Comparison of ENCODE assay signal across 8 cellular contexts in genomic region chr1:77779529-77780281, GRCh38. TPM values are rescaled to one million over a fixed set of nuclear protein-coding genes. Genes with fewer than 3 reads are reported as not detected.
DNase-seq lines count a peak whose midpoint lies in the region; ATAC-seq and TF ChIP-seq lines count a peak whose summit lies in the region.

TSS of gene MIGA1 (plus strand) at chr1:77779649. CDS start at chr1:77783253, 3,604 bp downstream.

- H3K9me1 ChIP-seq in IMR-90 (ENCODE audit: insufficient read depth, low read length) = no peaks in the 10 kb centered on the region

- peak within 1 kb of the TSS; percentile 86 for H3K14ac ChIP-seq in IMR-90 (replicated peaks; ENCODE audit: low read depth, low read length)

- CTCF ChIA-PET in IMR-90 (lab: Yijun Ruan, JAX) (interaction anchor here (0.7 kb wide), 2 partner anchors 136 to 419 kb away, joined by 5 to 9 read pairs; no protein-coding TSS in a partner anchor), OCI-LY7 (lab: Charles Lee; ENCODE audit: unreplicated experiment) (interaction anchor here (0.6 to 1.5 kb wide), 3 partner anchors 9 to 80 kb away, joined by 5 to 14 read pairs (median 5); no protein-coding TSS in a partner anchor)

- H2AFZ ChIP-seq in IMR-90 (replicated peaks; ENCODE audit: low read length, poor library complexity) = peak within 1 kb of the TSS; percentile 94
- H2AFZ ChIP-seq in OCI-LY7 (ENCODE audit: low read length) = peak within 1 kb of the TSS; percentile 100

- H3K4ac ChIP-seq in IMR-90 (ENCODE audit: low read depth, low read length) = peak within 1 kb of the TSS; percentile 80

- H2AK9ac ChIP-seq in IMR-90 (replicated peaks; ENCODE audit: low read depth, low read length, poor library complexity) = peak within 1 kb of the TSS; percentile 89

- peak within 1 kb of the TSS; percentile 91 to 92 for H4K8ac ChIP-seq in IMR-90 (ENCODE audit: low read depth in 2 of 2, low read length in 2 of 2)

- TF ChIP-seq POLR2A in IMR-90 (IDR thresholded peaks at IDR 0.05; ENCODE audit: low read depth, low read length) = no peak

- H3K27ac ChIP-seq in IMR-90 (ENCODE audit: insufficient read depth, low read length) (peak within 1 kb of the TSS; percentile 28), OCI-LY7 (ENCODE audit: low read depth, low read length, poor library complexity, severe bottlenecking) (peak within 1 kb of the TSS; percentile 21), epithelial cell of prostate (peak within 1 kb of the TSS; percentile 40)

- POLR2A ChIA-PET in IMR-90 (lab: Charles Lee; ENCODE audit: unreplicated experiment) (interaction anchor here (0.7 kb wide), 2 partner anchors 109 to 243 kb away, joined by 4 to 9 read pairs; no protein-coding TSS in a partner anchor), OCI-LY7 (lab: Charles Lee) (interaction anchor here (0.6 to 1.8 kb wide), 12 partner anchors 9 to 1449 kb away, joined by 3 to 16 read pairs (median 4); partner anchors contain the start of gene DNAJB4)

- TF ChIP-seq CTCF in IMR-90 (conservative IDR thresholded peaks at IDR 0.05; ENCODE audit: low read depth, low read length) (no peak), OCI-LY7 (conservative IDR thresholded peaks at IDR 0.05; ENCODE audit: low read length) (no peak; the same call in 1 of the 2 replicates), mucosa of descending colon (IDR thresholded peaks at IDR 0.05) (no peak)

- peak within 1 kb of the TSS; percentile 31; the same call in 1 of the 2 replicates for H3K18ac ChIP-seq in IMR-90 (ENCODE audit: low read depth, low read length)

- 3% methylated on average over 23 of the region's 40 CpGs; no CpG with 5 or more reads in 1 of the 2 experiments for WGBS in IMR-90 (ENCODE audit: extremely low coverage in 2 of 2, insufficient read length in 1 of 2), 2 experiments

- ATAC-seq in GM21529 (IDR thresholded peaks at IDR 0.05; ENCODE audit: unreplicated experiment) = peak; percentile 96
- ATAC-seq in IMR-90 (ENCODE audit: low read depth) = peak; percentile 97
- peak; percentile 100 for ATAC-seq in mucosa of descending colon

- H3K56ac ChIP-seq in IMR-90 (ENCODE audit: extremely low read depth, insufficient read depth, low read length) = peak within 1 kb of the TSS; percentile 9

- H3K4me2 ChIP-seq in IMR-90 (ENCODE audit: low read depth, low read length) (peak within 1 kb of the TSS; percentile 85), OCI-LY7 (ENCODE audit: low read length) (peak within 1 kb of the TSS; percentile 95)

- peak within 1 kb of the TSS; percentile 83 for H3K9ac ChIP-seq in IMR-90 (ENCODE audit: low read depth, low read length)

- H3K79me2 ChIP-seq in OCI-LY7 (ENCODE audit: insufficient read depth, low read depth, low read length) = peaks cover 48% of the 10 kb centered on the region

- no peak within 1 kb of the TSS for H2BK120ac ChIP-seq in IMR-90 (ENCODE audit: low read depth, low read length)

- no peak within 1 kb of the TSS for H2BK20ac ChIP-seq in IMR-90 (ENCODE audit: low read depth, low read length)

- H3K9me2 ChIP-seq in OCI-LY7 (ENCODE audit: insufficient read depth, low read length) = no peaks in the 10 kb centered on the region

- dilution Hi-C loops in IMR-90 (cut with HindIII; ENCODE audit: low sequenced_read_pairs, unreplicated experiment) = no loop called here

- in situ Hi-C loops in IMR-90 (cut with MboI; ENCODE audit: low sequenced_read_pairs) = no loop called here

- peak within 1 kb of the TSS; percentile 34; the same call in 1 of the 2 replicates for H3K23ac ChIP-seq in IMR-90 (ENCODE audit: low read depth, low read length)

- no peak within 1 kb of the TSS for H2BK15ac ChIP-seq in IMR-90 (ENCODE audit: low read depth, low read length)

- H3K4me1 ChIP-seq in IMR-90 (ENCODE audit: control insufficient read depth, insufficient read depth, low read length) (peaks cover 4% of the 10 kb centered on the region; the same call in 1 of the 2 replicates), OCI-LY7 (ENCODE audit: insufficient read depth, low read length, poor library complexity, severe bottlenecking) (peaks cover 24% of the 10 kb centered on the region), mucosa of descending colon (ENCODE audit: low read depth) (peaks cover 6% of the 10 kb centered on the region)

- H4K91ac ChIP-seq in IMR-90 (ENCODE audit: insufficient read depth, low read depth, low read length) = peak within 1 kb of the TSS; percentile 57; the same call in 1 of the 2 replicates

- peak within 1 kb of the TSS; percentile 64 for H2BK5ac ChIP-seq in IMR-90 (ENCODE audit: low read depth, low read length, poor library complexity, severe bottlenecking)

- peak within 1 kb of the TSS; percentile 97 for H3K4me3 ChIP-seq in IMR-90 (ENCODE audit: insufficient read depth, low read depth, low read length)
- H3K4me3 ChIP-seq in OCI-LY7 (ENCODE audit: low read depth, low read length, poor library complexity, severe bottlenecking) = peak within 1 kb of the TSS; percentile 96
- H3K4me3 ChIP-seq in mucosa of descending colon = peak within 1 kb of the TSS; percentile 62

- peaks cover 6% of the 10 kb centered on the region for H3K36me3 ChIP-seq in IMR-90 (ENCODE audit: control insufficient read depth, insufficient read depth, low read length)
- H3K36me3 ChIP-seq in OCI-LY7 (ENCODE audit: insufficient read depth, low read length) = peaks cover 16% of the 10 kb centered on the region
- H3K36me3 ChIP-seq in mucosa of descending colon (ENCODE audit: low read depth) = no peaks in the 10 kb centered on the region

- no peak for TF ChIP-seq RAD21 in IMR-90 (IDR thresholded peaks at IDR 0.05; ENCODE audit: low read length)

- no peaks in the 10 kb centered on the region for H3K9me3 ChIP-seq in IMR-90 (ENCODE audit: control insufficient read depth, insufficient read depth, low read length)
- H3K9me3 ChIP-seq in OCI-LY7 (ENCODE audit: low read length) = no peaks in the 10 kb centered on the region
- H3K9me3 ChIP-seq in mucosa of descending colon = no peaks in the 10 kb centered on the region

- H4K20me1 ChIP-seq in IMR-90 (ENCODE audit: insufficient read depth, low read length) (no peaks in the 10 kb centered on the region), OCI-LY7 (ENCODE audit: insufficient read depth, low read length) (no peaks in the 10 kb centered on the region)

- BruUV-seq in IMR-90 (replicated peaks; lab: Mats Ljungman, UMichigan) = no TSS peak
- no TSS peak for BruUV-seq in OCI-LY7 (replicated peaks; lab: Mats Ljungman, UMichigan)

- peak within 1 kb of the TSS; percentile 87 for H4K5ac ChIP-seq in IMR-90 (ENCODE audit: low read depth, low read length)

- peak; percentile 93 for DNase-seq in DMS114 treated with DMSO at 0.1 percent for 48 hours (lab: John Stamatoyannopoulos, UW; ENCODE audit: unreplicated experiment)
- peak; percentile 88 for DNase-seq in IMR-90
- peak; percentile 90 for DNase-seq in OCI-LY7 (ENCODE audit: low spot score)
- peak; percentile 80 for DNase-seq in activated T-cell treated with anti-CD3 and anti-CD28 coated beads for 24 hours (ENCODE audit: low read depth)
- DNase-seq in epithelial cell of prostate (ENCODE audit: low read depth, low spot score) = peak; percentile 46
- DNase-seq in mucosa of descending colon = peak; percentile 88 to 92 (median 91)
- DNase-seq in stimulated activated CD8-positive, alpha-beta memory T cell treated with anti-CD3 and anti-CD28 coated beads, Interleukin-4, amount 100 ng/mL, for 1 hour (ENCODE audit: low read depth in 2 of 2, low spot score in 1 of 2) = peak; percentile 44 to 71

- H3K79me1 ChIP-seq in IMR-90 (ENCODE audit: low read depth in 1 of 2, low read length in 2 of 2) = peaks cover 15 to 18% of the 10 kb centered on the region in 2 experiments

- peak within 1 kb of the TSS; percentile 35; the same call in 1 of the 2 replicates for H2AK5ac ChIP-seq in IMR-90 (ENCODE audit: low read depth, low read length)

- intact Hi-C loops in IMR-90 (cut with micrococcal nuclease) = no loop called here
- intact Hi-C loops in OCI-LY7 (cut with micrococcal nuclease; ENCODE audit: unreplicated experiment) = no loop called here
- intact Hi-C loops in mucosa of descending colon (cut with DNase I, micrococcal nuclease) = no loop called here

- H3K27me3 ChIP-seq in IMR-90 (ENCODE audit: control insufficient read depth, insufficient read depth, low read length) = no peaks in the 10 kb centered on the region

TF ChIP-seq in IMR-90, 13 proteins besides CTCF, POLR2A, EP300 and RAD21 (continues in another document):
- no peak for TF ChIP-seq BHLHE40 (IDR thresholded peaks at IDR 0.05; ENCODE audit: low read depth, low read length)
- no peak for TF ChIP-seq CHD1 (IDR thresholded peaks at IDR 0.05; ENCODE audit: low read depth, low read length)
- TF ChIP-seq MAZ (IDR thresholded peaks at IDR 0.05; ENCODE audit: borderline replicate concordance, low read depth, low read length) = peak; percentile 95
- no peak for TF ChIP-seq MAFK (IDR thresholded peaks at IDR 0.05; ENCODE audit: low read depth, low read length)
- TF ChIP-seq CEBPB (IDR thresholded peaks at IDR 0.05; ENCODE audit: low read depth, low read length) = no peak
- TF ChIP-seq SMC3 (IDR thresholded peaks at IDR 0.05; ENCODE audit: low read depth, low read length) = 0 out of 2 replicates have a peak, but pooled peaks have one; percentile 9
- TF ChIP-seq MXI1 (IDR thresholded peaks at IDR 0.05; ENCODE audit: borderline replicate concordance, low read depth, low read length) = no peak
- TF ChIP-seq RCOR1 (IDR thresholded peaks at IDR 0.05; ENCODE audit: insufficient replicate concordance, low read length) = no peak
- TF ChIP-seq NFE2L2 (IDR thresholded peaks at IDR 0.05; ENCODE audit: low read depth, low read length) = no peak
- no peak for TF ChIP-seq FOS (IDR thresholded peaks at IDR 0.05; ENCODE audit: low read depth, low read length)
- TF ChIP-seq ELK1 (IDR thresholded peaks at IDR 0.05; ENCODE audit: borderline replicate concordance, low read depth, low read length) = no peak
- no peak for TF ChIP-seq RFX5 (IDR thresholded peaks at IDR 0.05; ENCODE audit: low read depth, low read length)

RNA-seq across cellular contexts. Expression of gene MIGA1, which starts in this region (rescaled TPM):
- 16.3 and 21.4 TPM in 2 replicates for total RNA-seq in IMR-90 (2012; rRNA removed)
- 3.9 and 5.7 TPM in 2 replicates for polyA plus RNA-seq in IMR-90 (2012; rRNA removed)
- polyA plus RNA-seq in IMR-90 (2012; cell fraction: cytosol; rRNA removed) = 0.84 and 1.6 TPM in 2 replicates
- polyA plus RNA-seq in IMR-90 (2012; cell fraction: nucleus; rRNA removed; ENCODE audit: low replicate concordance) = 0.77 and 4.0 TPM in 2 replicates
- total RNA-seq in OCI-LY7 (2014; rRNA removed; shearing (Covaris generic)) = 3.7 and 5.1 TPM in 2 replicates
- total RNA-seq in OCI-LY7 (2022) = 7.5 and 8.4 TPM in 2 replicates
- 10 to 100 TPM; 13.2 to 21.1 (median 18.5) TPM for total RNA-seq in mucosa of descending colon

Comparison
In these comparisons a context has a peak if more than half of its experiments do, and no peak if none do; other contexts are left out.
1. Peak in every context shown above with its lines: DNase-seq, ATAC-seq, H3K4me3 ChIP-seq and H3K27ac ChIP-seq.